In genomic region chr17:76397687-76398522, GRCh38 we compare ENCODE assay signal across 8 cellular contexts. TPM values are rescaled to one million over a fixed set of nuclear protein-coding genes. Genes with fewer than 3 reads are reported as not detected.
DNase-seq lines count a peak whose midpoint lies in the region; ATAC-seq and TF ChIP-seq lines count a peak whose summit lies in the region.

No MANE protein-coding gene starts in this region.

- no peak for ATAC-seq in HG03565 (IDR thresholded peaks at IDR 0.05; ENCODE audit: unreplicated experiment)

- TF ChIP-seq CTCF in fibroblast of the aortic adventitia (IDR thresholded peaks at IDR 0.05; ENCODE audit: insufficient read depth, low read length): peak; percentile 98

- H3K4me3 ChIP-seq in fibroblast of the aortic adventitia (ENCODE audit: low read depth, low read length): no peak overlapping the region

- peak; percentile 62 for DNase-seq in DMS53 treated with DMSO at 0.1 percent for 48 hours (lab: John Stamatoyannopoulos, UW; ENCODE audit: unreplicated experiment)
- peak; percentile 81 to 85 for DNase-seq in Kasumi-1 (lab: John Stamatoyannopoulos, UW)
- peak; percentile 86 for DNase-seq in RPMI8226
- DNase-seq in activated T-helper 1 cell treated with Interleukin-2 at 50 U/mL for 16 hours (ENCODE audit: low read depth): peak; percentile 68
- DNase-seq in fibroblast of the aortic adventitia (ENCODE audit: low read depth): peak; percentile 88
- DNase-seq in occipital lobe (lab: John Stamatoyannopoulos, UW): peak; percentile 83
- peak; percentile 96 for DNase-seq in superior temporal gyrus (ENCODE audit: extremely low spot score)

RNA-seq across cellular contexts. Expression of gene SPHK1, which starts 13.5 kb away (rescaled TPM):
- total RNA-seq in fibroblast of the aortic adventitia (ENCODE audit: low replicate concordance): 31.7 and 84.0 TPM in 2 replicates
- 0.78 TPM for total RNA-seq in occipital lobe

RNA-seq across cellular contexts. Expression of gene PRPSAP1, which starts 44.2 kb away (rescaled TPM):
- total RNA-seq in fibroblast of the aortic adventitia (ENCODE audit: low replicate concordance): 48.1 and 57.9 TPM in 2 replicates
- total RNA-seq in occipital lobe: 44.6 TPM

RNA-seq across cellular contexts. Expression of gene UBE2O, which starts 55.0 kb away (rescaled TPM):
- 13.2 and 16.3 TPM in 2 replicates for total RNA-seq in fibroblast of the aortic adventitia (ENCODE audit: low replicate concordance)
- 30.3 TPM for total RNA-seq in occipital lobe

Comparison
In these comparisons a context has a peak if more than half of its experiments do, and no peak if none do; other contexts are left out.
1. RNA of gene SPHK1, which starts 13.5 kb away (total RNA-seq): 31.7 to 84.0 TPM in fibroblast of the aortic adventitia; 0.78 TPM in occipital lobe (single experiment); every median in the first group is over 10 times any median in the second.
2. Peak in every context shown above with its lines, with median percentiles within 50 percentile points of each other: DNase-seq.